Comparison of ENCODE assay signal across 10 cellular contexts in genomic region chr13:46146898-46147297, GRCh38.
DNase-seq lines count a peak whose midpoint lies in the region; TF ChIP-seq lines count a peak whose summit lies in the region.
"Had no signal": no experiment of that assay in that cellular context is flagged by ENCODE, and none has a peak within 500 bp of the region (broad histone marks: within the 10 kb centered on the region; RNA-seq: fewer than 3 reads in every experiment).

No MANE protein-coding gene starts in this region.

- TF ChIP-seq CTCF in fibroblast of mammary gland (conservative IDR thresholded peaks at IDR 0.05; ENCODE audit: control insufficient read depth, insufficient read depth, low read depth, low read length), result peak; percentile 32

- no peak overlapping the region for H3K4me3 ChIP-seq in fibroblast of mammary gland (ENCODE audit: control insufficient read depth, low read depth, low read length)

- DNase-seq in NCI-H1105 treated with DMSO at 0.1 percent for 48 hours (lab: John Stamatoyannopoulos, UW), result peak; percentile 29
- no peak for DNase-seq in NCI-H1105 (lab: John Stamatoyannopoulos, UW)
- peak; percentile 44 for DNase-seq in NCI-H69 (lab: John Stamatoyannopoulos, UW)
- peak; percentile 18 for DNase-seq in fibroblast of mammary gland (ENCODE audit: low read depth)
- DNase-seq in pons (ENCODE audit: low spot score), result peak; percentile 78
- DNase-seq in NCI-H524 treated with DMSO at 0.1 percent for 48 hours (lab: John Stamatoyannopoulos, UW), result no peak
- DNase-seq in stimulated activated CD4-positive, alpha-beta T cell treated with anti-CD3 and anti-CD28 coated beads, Interleukin-2, amount 100 ng/mL, for 24 hours, result no peak
- no peak for DNase-seq in stimulated activated CD4-positive, alpha-beta T cell treated with anti-CD3 and anti-CD28 coated beads, Interleukin-4, amount 100 ng/mL, for 4 hours
- DNase-seq: activated CD4-positive, alpha-beta T cell treated with anti-CD3 and anti-CD28 coated beads, Interleukin-2, amount 50 U/mL, for 48 hours; effector CD8-positive, alpha-beta T cell had no signal

Comparison
In these comparisons a context has a peak if more than half of its experiments do, and no peak if none do; other contexts are left out.
1. DNase-seq: peak in NCI-H1105 treated with DMSO at 0.1 percent for 48 hours (single experiment), NCI-H69 (single experiment), fibroblast of mammary gland (single experiment) and pons (single experiment); none in NCI-H1105 (single experiment), NCI-H524 treated with DMSO at 0.1 percent for 48 hours (single experiment), stimulated activated CD4-positive, alpha-beta T cell treated with anti-CD3 and anti-CD28 coated beads, Interleukin-2, amount 100 ng/mL, for 24 hours (0 of 2) and stimulated activated CD4-positive, alpha-beta T cell treated with anti-CD3 and anti-CD28 coated beads, Interleukin-4, amount 100 ng/mL, for 4 hours (0 of 2).